In genomic region chr6:87683890-87684289, GRCh38 we compare ENCODE assay signal across 16 cellular contexts.
"Had no signal": no experiment of that assay in that cellular context is flagged by ENCODE, and none has a peak within 500 bp of the region (broad histone marks: within the 10 kb centered on the region; RNA-seq: fewer than 3 reads in every experiment).

No MANE protein-coding gene starts in this region.

- H3K27me3 ChIP-seq: brain microvascular endothelial cell, esophagus muscularis mucosa, testis had no signal

- H3K4me3 ChIP-seq: esophagus muscularis mucosa, testis had no signal

- H3K27ac Mint-ChIP-seq: activated CD4-positive, alpha-beta T cell treated with anti-CD3 and anti-CD28 coated beads for 36 hours; activated CD8-positive, alpha-beta T cell treated with anti-CD3 and anti-CD28 coated beads for 36 hours; stimulated activated naive CD8-positive, alpha-beta T cell treated with anti-CD3 and anti-CD28 coated beads, Interleukin-15, Interleukin-2, amounts not matched to agents 100 ng/mL and 50 ng/mL, for 24 hours had no signal

- H3K4me3 Mint-ChIP-seq: activated CD4-positive, alpha-beta T cell treated with anti-CD3 and anti-CD28 coated beads for 36 hours; activated CD8-positive, alpha-beta T cell treated with anti-CD3 and anti-CD28 coated beads for 36 hours; nephron progenitor cell; stimulated activated naive CD8-positive, alpha-beta T cell treated with anti-CD3 and anti-CD28 coated beads, Interleukin-15, Interleukin-2, amounts not matched to agents 100 ng/mL and 50 ng/mL, for 24 hours had no signal

- ATAC-seq: activated CD4-positive, alpha-beta T cell treated with anti-CD3 and anti-CD28 coated beads for 36 hours; activated CD8-positive, alpha-beta T cell treated with anti-CD3 and anti-CD28 coated beads for 36 hours; left colon had no signal

- H3K27me3 Mint-ChIP-seq: activated CD4-positive, alpha-beta T cell treated with anti-CD3 and anti-CD28 coated beads for 36 hours; activated CD8-positive, alpha-beta T cell treated with anti-CD3 and anti-CD28 coated beads for 36 hours; stimulated activated naive CD8-positive, alpha-beta T cell treated with anti-CD3 and anti-CD28 coated beads, Interleukin-15, Interleukin-2, amounts not matched to agents 100 ng/mL and 50 ng/mL, for 24 hours had no signal

- H3K9me3 ChIP-seq: esophagus muscularis mucosa, testis had no signal

- DNase-seq: activated CD4-positive, alpha-beta T cell treated with anti-CD3 and anti-CD28 coated beads for 36 hours; activated CD8-positive, alpha-beta memory T cell treated with anti-CD3 and anti-CD28 coated beads, Interleukin-2, amount 50 U/mL, for 48 hours; activated CD8-positive, alpha-beta T cell treated with anti-CD3 and anti-CD28 coated beads for 36 hours; activated naive CD4-positive, alpha-beta T cell treated with anti-CD3 and anti-CD28 coated beads, Interleukin-2, amount 50 U/mL, for 16 hours; amygdala; brain microvascular endothelial cell; cerebellar nuclear complex; dermis blood vessel endothelial cell; head of caudate nucleus; left colon; nephron progenitor cell; stimulated activated CD4-positive, alpha-beta T cell treated with anti-CD3 and anti-CD28 coated beads, Interleukin-12 subunit alpha, Interleukin-12 subunit beta, amount 100 ng/mL, for 4 hours; testis had no signal

- H3K27ac ChIP-seq: brain microvascular endothelial cell, esophagus muscularis mucosa, testis, VCaP had no signal

- H3K9me3 Mint-ChIP-seq: activated CD8-positive, alpha-beta T cell treated with anti-CD3 and anti-CD28 coated beads for 36 hours; stimulated activated naive CD8-positive, alpha-beta T cell treated with anti-CD3 and anti-CD28 coated beads, Interleukin-15, Interleukin-2, amounts not matched to agents 100 ng/mL and 50 ng/mL, for 24 hours had no signal

- H3K36me3 ChIP-seq: brain microvascular endothelial cell had no signal
